Comparison of ENCODE assay signal across 2 cellular contexts in the genomic region with DNA sequence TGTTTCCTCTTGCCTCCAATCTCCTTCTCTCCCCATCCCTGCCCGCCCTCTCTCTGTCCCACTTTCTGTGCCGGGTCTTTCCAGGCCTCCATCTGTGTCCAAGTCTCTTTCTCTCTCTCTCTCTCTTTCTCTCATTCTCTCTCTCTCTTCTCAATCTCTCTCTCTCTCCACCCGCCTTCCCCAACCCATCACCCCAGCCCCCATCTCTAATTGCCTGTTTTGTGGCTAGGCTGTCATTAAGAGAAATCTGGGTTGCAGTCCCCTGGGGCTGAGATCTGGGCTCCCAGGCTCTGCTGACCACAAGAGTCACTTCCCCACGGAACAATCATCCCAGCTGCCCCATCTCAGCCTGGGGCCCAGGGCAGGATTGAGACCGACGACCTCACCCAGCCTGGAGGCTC.
TF ChIP-seq lines count a peak whose summit lies in the region.

No MANE protein-coding gene starts in this region.

TF ChIP-seq in SK-N-SH, 30 proteins besides CTCF, POLR2A, EP300 and RAD21 (continued from another document):
- no peak for TF ChIP-seq ZBTB33 (IDR thresholded peaks at IDR 0.05; ENCODE audit: borderline replicate concordance, low read depth)
- no peak for TF ChIP-seq FOSL2 (IDR thresholded peaks at IDR 0.05; ENCODE audit: borderline replicate concordance, low read depth)
- TF ChIP-seq MAX (IDR thresholded peaks at IDR 0.05; ENCODE audit: low read depth): no peak
- TF ChIP-seq TEAD4 (IDR thresholded peaks at IDR 0.05; ENCODE audit: borderline replicate concordance, insufficient read depth): no peak
- TF ChIP-seq SMC3 (IDR thresholded peaks at IDR 0.05; ENCODE audit: low read depth, low read length): no peak
- TF ChIP-seq RFX5 (IDR thresholded peaks at IDR 0.05; ENCODE audit: low read length): no peak
- TF ChIP-seq ELF1 (IDR thresholded peaks at IDR 0.05): no peak
- no peak for TF ChIP-seq RXRA (IDR thresholded peaks at IDR 0.05; ENCODE audit: borderline replicate concordance, low read depth)
- no peak for TF ChIP-seq YY1 (IDR thresholded peaks at IDR 0.05; ENCODE audit: low read depth)
- TF ChIP-seq NFIC (IDR thresholded peaks at IDR 0.05; ENCODE audit: borderline replicate concordance): no peak
- no peak for TF ChIP-seq RCOR1 (IDR thresholded peaks at IDR 0.05; ENCODE audit: low read length)
- no peak for TF ChIP-seq FOXJ3 (CRISPR knock-in tag; IDR thresholded peaks at IDR 0.05)
- no peak for TF ChIP-seq GABPA (IDR thresholded peaks at IDR 0.05; ENCODE audit: low read depth)
- TF ChIP-seq MEF2A (IDR thresholded peaks at IDR 0.05; ENCODE audit: borderline replicate concordance, low read depth): no peak
- TF ChIP-seq JUND (IDR thresholded peaks at IDR 0.05): no peak
- TF ChIP-seq CHD2 (IDR thresholded peaks at IDR 0.05; ENCODE audit: low read length, partially characterized antibody): no peak
- TF ChIP-seq, protein P1, sequence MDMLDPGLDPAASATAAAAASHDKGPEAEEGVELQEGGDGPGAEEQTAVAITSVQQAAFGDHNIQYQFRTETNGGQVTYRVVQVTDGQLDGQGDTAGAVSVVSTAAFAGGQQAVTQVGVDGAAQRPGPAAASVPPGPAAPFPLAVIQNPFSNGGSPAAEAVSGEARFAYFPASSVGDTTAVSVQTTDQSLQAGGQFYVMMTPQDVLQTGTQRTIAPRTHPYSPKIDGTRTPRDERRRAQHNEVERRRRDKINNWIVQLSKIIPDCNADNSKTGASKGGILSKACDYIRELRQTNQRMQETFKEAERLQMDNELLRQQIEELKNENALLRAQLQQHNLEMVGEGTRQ (IDR thresholded peaks at IDR 0.05; ENCODE audit: borderline replicate concordance, low read depth, low read length): no peak
- TF ChIP-seq GATA2 (CRISPR knock-in tag; IDR thresholded peaks at IDR 0.05): no peak
TF ChIP-seq in SK-N-SH: peak in this region for 0.

TF ChIP-seq in SK-N-SH treated with all-trans-retinoic acid at 6 μM for 48 hours, 23 proteins besides CTCF, POLR2A, EP300 and RAD21 (continued from another document):
- TF ChIP-seq CREB5 (CRISPR knock-in tag; IDR thresholded peaks at IDR 0.05; ENCODE audit: low read depth): no peak
